27 cellular contexts compared by ENCODE assay signal in the genomic region with DNA sequence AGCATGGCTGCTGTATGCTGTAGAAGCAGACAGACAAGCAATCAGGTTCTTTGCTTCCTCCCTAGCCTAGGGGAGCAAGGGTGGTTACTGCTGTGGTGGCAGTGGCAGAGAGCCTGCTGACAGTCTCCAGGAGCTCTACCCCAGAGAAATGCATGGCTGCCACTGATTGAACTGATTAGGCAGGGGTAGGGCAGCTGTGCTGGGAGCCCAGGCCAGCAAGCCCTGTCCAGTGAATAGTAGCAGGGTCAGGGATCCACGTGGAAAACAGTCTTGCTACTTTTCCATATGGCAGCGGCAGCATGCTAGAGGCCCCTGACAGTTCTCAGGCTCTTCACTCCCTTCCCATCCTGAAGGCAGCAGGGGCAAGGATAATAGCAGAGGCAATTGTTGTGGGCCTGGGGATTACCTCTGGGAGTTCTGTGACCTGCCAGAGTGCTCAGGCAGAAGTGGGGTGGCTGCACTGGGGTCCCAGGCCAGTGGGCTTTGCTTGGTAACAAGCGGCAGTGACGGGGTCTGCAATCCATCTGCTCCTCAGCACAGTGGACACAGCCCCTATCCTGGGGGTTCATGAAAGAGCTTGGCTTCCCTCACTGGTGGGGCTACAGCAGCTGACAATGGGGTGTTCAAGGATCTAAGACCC.
"Had no signal": no experiment of that assay in that cellular context is flagged by ENCODE, and none has a peak within 500 bp of the region (broad histone marks: within the 10 kb centered on the region; RNA-seq: fewer than 3 reads in every experiment).

No MANE protein-coding gene starts in this region.

- DNase-seq: colonic mucosa; effector CD8-positive, alpha-beta T cell; endodermal cell; foreskin fibroblast; heart left ventricle; kidney; left cardiac atrium; left lung; naive thymus-derived CD8-positive, alpha-beta T cell; nephron progenitor cell; pancreas; retina; right lobe of liver; small intestine; stimulated activated CD4-positive, alpha-beta T cell treated with anti-CD3 and anti-CD28 coated beads, Interleukin-12 subunit alpha, Interleukin-12 subunit beta, amount 100 ng/mL, for 4 hours; stimulated activated CD4-positive, alpha-beta T cell treated with anti-CD3 and anti-CD28 coated beads, Interleukin-1b, Interleukin-23, amount 100 ng/mL, for 48 hours; stimulated activated CD4-positive, alpha-beta T cell treated with anti-CD3 and anti-CD28 coated beads, Interleukin-4, amount 100 ng/mL, for 1 hour; stimulated activated CD8-positive, alpha-beta memory T cell treated with anti-CD3 and anti-CD28 coated beads, Interleukin-4, amount 100 ng/mL, for 48 hours; stimulated activated naive CD4-positive, alpha-beta T cell treated with Interleukin-2 at 50 U/mL for 16 hours had no signal

- H3K4me3 ChIP-seq: colonic mucosa, gastroesophageal sphincter, heart left ventricle, hepatocyte, left lung, pancreas, right lobe of liver, thoracic aorta, tibial nerve, vagina had no signal

- H3K36me3 ChIP-seq: colonic mucosa, gastroesophageal sphincter, heart left ventricle, left lung, neutrophil, pancreas, right lobe of liver, thoracic aorta, tibial nerve, vagina had no signal

- H2AFZ ChIP-seq: hepatocyte had no signal

- H3K79me2 ChIP-seq: hepatocyte had no signal

- H3K9me3 ChIP-seq: colonic mucosa, neutrophil, pancreas, right lobe of liver, vagina had no signal

- H3K4me2 ChIP-seq: hepatocyte had no signal

- H3K4me1 ChIP-seq: colonic mucosa, gastroesophageal sphincter, heart left ventricle, left lung, pancreas, right lobe of liver, tibial nerve, vagina had no signal

- H3K27me3 ChIP-seq: colonic mucosa, gastroesophageal sphincter, heart left ventricle, hepatocyte, left lung, neutrophil, pancreas, right lobe of liver, tibial nerve, vagina had no signal

- ATAC-seq: esophagus mucosa; gastroesophageal sphincter; heart left ventricle; left cardiac atrium; left lung; naive thymus-derived CD8-positive, alpha-beta T cell; pancreas had no signal

- H3K27ac ChIP-seq: colonic mucosa, epithelial cell of prostate, gastroesophageal sphincter, heart left ventricle, hepatocyte, left lung, neutrophil, pancreas, right lobe of liver, thoracic aorta, tibial nerve, vagina had no signal
